In genomic region chr9:26928966-26929495, GRCh38 we compare ENCODE assay signal across 27 cellular contexts.
"Had no signal": no experiment of that assay in that cellular context is flagged by ENCODE, and none has a peak within 500 bp of the region (broad histone marks: within the 10 kb centered on the region; RNA-seq: fewer than 3 reads in every experiment).

No MANE protein-coding gene starts in this region.

- H3K4me1 ChIP-seq: heart left ventricle, left ventricle myocardium inferior, parathyroid adenoma, right atrium auricular region, right lobe of liver, stomach, testis, thyroid gland, transverse colon, upper lobe of right lung had no signal

- H3K9me3 ChIP-seq: heart left ventricle, left ventricle myocardium inferior, right atrium auricular region, right lobe of liver, stomach, testis, thyroid gland, transverse colon, upper lobe of right lung had no signal

- H3K9me3 Mint-ChIP-seq: immature natural killer cell; mesothelial cell of epicardium; naive thymus-derived CD4-positive, alpha-beta T cell; natural killer cell treated with Interleukin-12 subunit alpha and Interleukin-12 subunit beta and Interleukin-15 and Interleukin-18, amount 100 ng/mL, for 72 hours; neural crest cell; stimulated activated naive B cell treated with anti-CD40 and anti-IgM and Interleukin-4, amounts not matched to agents 10 μg/mL and 1 μg/mL and 100 μg/mL, for 72 hours had no signal

- H3K9ac ChIP-seq: parathyroid adenoma had no signal

- H3K4me3 ChIP-seq: heart left ventricle, left ventricle myocardium inferior, lung, right atrium auricular region, right lobe of liver, stomach, testis, thyroid gland, transverse colon, upper lobe of right lung had no signal

- H3K27me3 Mint-ChIP-seq: naive thymus-derived CD4-positive, alpha-beta T cell; natural killer cell treated with Interleukin-12 subunit alpha and Interleukin-12 subunit beta and Interleukin-15 and Interleukin-18, amount 100 ng/mL, for 72 hours; stimulated activated naive B cell treated with anti-CD40 and anti-IgM and Interleukin-4, amounts not matched to agents 10 μg/mL and 1 μg/mL and 100 μg/mL, for 72 hours had no signal

- H2AFZ ChIP-seq: parathyroid adenoma had no signal

- ATAC-seq: heart left ventricle; left colon; naive thymus-derived CD4-positive, alpha-beta T cell; natural killer cell treated with Interleukin-12 subunit alpha and Interleukin-12 subunit beta and Interleukin-15 and Interleukin-18, amount 100 ng/mL, for 72 hours; right lobe of liver; stimulated activated naive B cell treated with anti-CD40 and anti-IgM and Interleukin-4, amounts not matched to agents 10 μg/mL and 1 μg/mL and 100 μg/mL, for 72 hours; stimulated activated naive CD8-positive, alpha-beta T cell treated with anti-CD3 and anti-CD28 coated beads, Interleukin-15, Interleukin-2, amounts not matched to agents 100 U/mL and 50 U/mL, for 24 hours; upper lobe of right lung had no signal

- H3K4me3 Mint-ChIP-seq: immature natural killer cell; mesothelial cell of epicardium; naive thymus-derived CD4-positive, alpha-beta T cell; natural killer cell treated with Interleukin-12 subunit alpha and Interleukin-12 subunit beta and Interleukin-15 and Interleukin-18, amount 100 ng/mL, for 72 hours; neural crest cell; stimulated activated naive B cell treated with anti-CD40 and anti-IgM and Interleukin-4, amounts not matched to agents 10 μg/mL and 1 μg/mL and 100 μg/mL, for 72 hours had no signal

- H3K4me1 Mint-ChIP-seq: mesothelial cell of epicardium, neural crest cell had no signal

- H3K27ac Mint-ChIP-seq: immature natural killer cell; mesothelial cell of epicardium; naive thymus-derived CD4-positive, alpha-beta T cell; natural killer cell treated with Interleukin-12 subunit alpha and Interleukin-12 subunit beta and Interleukin-15 and Interleukin-18, amount 100 ng/mL, for 72 hours; stimulated activated naive B cell treated with anti-CD40 and anti-IgM and Interleukin-4, amounts not matched to agents 10 μg/mL and 1 μg/mL and 100 μg/mL, for 72 hours had no signal

- H3K27ac ChIP-seq: left ventricle myocardium inferior, parathyroid adenoma, right atrium auricular region, right lobe of liver, stomach, testis, thyroid gland, transverse colon, upper lobe of right lung had no signal

- H3K27me3 ChIP-seq: heart left ventricle, right atrium auricular region, right lobe of liver, stomach, testis, thyroid gland, transverse colon, upper lobe of right lung had no signal

- DNase-seq: heart left ventricle; hypothalamus; immature natural killer cell; kidney; left colon; left ventricle myocardium inferior; mesendoderm; naive thymus-derived CD4-positive, alpha-beta T cell; nucleus accumbens; right lobe of liver; stimulated activated CD4-positive, alpha-beta T cell treated with anti-CD3 and anti-CD28 coated beads, Interleukin-12 subunit alpha, Interleukin-12 subunit beta, amount 100 ng/mL, for 4 hours; stimulated activated CD4-positive, alpha-beta T cell treated with anti-CD3 and anti-CD28 coated beads, Interleukin-15, amount 100 ng/mL, for 24 hours; stimulated activated CD4-positive, alpha-beta T cell treated with anti-CD3 and anti-CD28 coated beads, Interleukin-2, amount 100 ng/mL, for 24 hours; stimulated activated CD4-positive, alpha-beta T cell treated with anti-CD3 and anti-CD28 coated beads, Interleukin-4, amount 100 ng/mL, for 1 hour; stimulated activated naive B cell treated with anti-CD40 and anti-IgM and Interleukin-4, amounts not matched to agents 10 μg/mL and 1 μg/mL and 100 μg/mL, for 72 hours; stimulated activated naive CD8-positive, alpha-beta T cell treated with anti-CD3 and anti-CD28 coated beads, Interleukin-15, Interleukin-2, amounts not matched to agents 100 U/mL and 50 U/mL, for 24 hours; stomach; testis; transverse colon; upper lobe of right lung had no signal

- H3K79me2 ChIP-seq: parathyroid adenoma had no signal
